Comparison of ENCODE assay signal across 1 cellular context in the genomic region with DNA sequence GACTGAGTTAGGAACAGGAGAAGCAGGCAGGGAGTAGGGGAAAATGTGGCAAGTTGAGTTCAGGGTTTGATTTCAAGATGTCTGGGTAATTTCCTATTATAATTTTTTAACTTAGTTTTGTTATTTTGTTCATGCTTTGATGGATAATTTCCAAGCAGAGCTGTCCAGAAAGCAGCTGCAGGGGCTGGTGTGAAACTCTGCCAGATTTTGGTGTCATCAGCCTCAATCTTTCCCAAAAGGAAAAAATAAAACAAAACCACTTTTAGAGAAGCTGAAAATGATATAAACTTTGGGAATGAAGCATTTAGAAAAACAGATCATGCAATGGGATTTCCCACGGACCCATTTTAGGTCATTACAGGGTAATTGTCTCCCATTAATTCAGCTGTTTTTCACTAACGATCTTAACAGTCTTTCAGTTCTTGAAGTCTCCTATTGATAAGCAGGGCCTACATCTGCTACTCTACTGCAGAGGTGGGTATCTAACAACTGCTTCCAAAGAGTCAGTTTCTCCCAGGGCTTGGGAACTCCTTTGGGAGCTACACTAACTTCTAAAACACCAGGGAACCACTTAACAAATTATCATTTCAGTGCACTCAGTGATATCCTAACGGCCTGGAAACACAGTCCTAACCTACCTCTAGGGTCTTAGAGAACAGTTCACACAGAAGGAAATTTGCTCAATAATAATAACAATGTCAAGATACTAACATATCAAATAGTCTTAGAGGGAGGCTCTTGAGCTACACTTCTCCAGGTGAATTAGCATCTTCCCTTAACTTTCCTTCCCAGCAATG.
TF ChIP-seq lines count a peak whose summit lies in the region.

No MANE protein-coding gene starts in this region.

TF ChIP-seq in H1, 55 proteins besides CTCF, POLR2A, EP300 and RAD21:
- TF ChIP-seq POLR2AphosphoS5 (IDR thresholded peaks at IDR 0.05; ENCODE audit: low read depth, low read length), result peak; percentile 98
- TF ChIP-seq SP1 (IDR thresholded peaks at IDR 0.05; ENCODE audit: low read depth, low read length), result peak; percentile 89
- TF ChIP-seq TEAD4 (IDR thresholded peaks at IDR 0.05; ENCODE audit: low read depth, low read length), result peak; percentile 57; the same call in 1 of the 2 replicates
- peak; percentile 61; the same call in 1 of the 2 replicates for TF ChIP-seq SP4 (IDR thresholded peaks at IDR 0.05; ENCODE audit: low read length)
- no peak for TF ChIP-seq SIX5 (IDR thresholded peaks at IDR 0.05; ENCODE audit: low read depth, low read length)
- TF ChIP-seq, protein P1, sequence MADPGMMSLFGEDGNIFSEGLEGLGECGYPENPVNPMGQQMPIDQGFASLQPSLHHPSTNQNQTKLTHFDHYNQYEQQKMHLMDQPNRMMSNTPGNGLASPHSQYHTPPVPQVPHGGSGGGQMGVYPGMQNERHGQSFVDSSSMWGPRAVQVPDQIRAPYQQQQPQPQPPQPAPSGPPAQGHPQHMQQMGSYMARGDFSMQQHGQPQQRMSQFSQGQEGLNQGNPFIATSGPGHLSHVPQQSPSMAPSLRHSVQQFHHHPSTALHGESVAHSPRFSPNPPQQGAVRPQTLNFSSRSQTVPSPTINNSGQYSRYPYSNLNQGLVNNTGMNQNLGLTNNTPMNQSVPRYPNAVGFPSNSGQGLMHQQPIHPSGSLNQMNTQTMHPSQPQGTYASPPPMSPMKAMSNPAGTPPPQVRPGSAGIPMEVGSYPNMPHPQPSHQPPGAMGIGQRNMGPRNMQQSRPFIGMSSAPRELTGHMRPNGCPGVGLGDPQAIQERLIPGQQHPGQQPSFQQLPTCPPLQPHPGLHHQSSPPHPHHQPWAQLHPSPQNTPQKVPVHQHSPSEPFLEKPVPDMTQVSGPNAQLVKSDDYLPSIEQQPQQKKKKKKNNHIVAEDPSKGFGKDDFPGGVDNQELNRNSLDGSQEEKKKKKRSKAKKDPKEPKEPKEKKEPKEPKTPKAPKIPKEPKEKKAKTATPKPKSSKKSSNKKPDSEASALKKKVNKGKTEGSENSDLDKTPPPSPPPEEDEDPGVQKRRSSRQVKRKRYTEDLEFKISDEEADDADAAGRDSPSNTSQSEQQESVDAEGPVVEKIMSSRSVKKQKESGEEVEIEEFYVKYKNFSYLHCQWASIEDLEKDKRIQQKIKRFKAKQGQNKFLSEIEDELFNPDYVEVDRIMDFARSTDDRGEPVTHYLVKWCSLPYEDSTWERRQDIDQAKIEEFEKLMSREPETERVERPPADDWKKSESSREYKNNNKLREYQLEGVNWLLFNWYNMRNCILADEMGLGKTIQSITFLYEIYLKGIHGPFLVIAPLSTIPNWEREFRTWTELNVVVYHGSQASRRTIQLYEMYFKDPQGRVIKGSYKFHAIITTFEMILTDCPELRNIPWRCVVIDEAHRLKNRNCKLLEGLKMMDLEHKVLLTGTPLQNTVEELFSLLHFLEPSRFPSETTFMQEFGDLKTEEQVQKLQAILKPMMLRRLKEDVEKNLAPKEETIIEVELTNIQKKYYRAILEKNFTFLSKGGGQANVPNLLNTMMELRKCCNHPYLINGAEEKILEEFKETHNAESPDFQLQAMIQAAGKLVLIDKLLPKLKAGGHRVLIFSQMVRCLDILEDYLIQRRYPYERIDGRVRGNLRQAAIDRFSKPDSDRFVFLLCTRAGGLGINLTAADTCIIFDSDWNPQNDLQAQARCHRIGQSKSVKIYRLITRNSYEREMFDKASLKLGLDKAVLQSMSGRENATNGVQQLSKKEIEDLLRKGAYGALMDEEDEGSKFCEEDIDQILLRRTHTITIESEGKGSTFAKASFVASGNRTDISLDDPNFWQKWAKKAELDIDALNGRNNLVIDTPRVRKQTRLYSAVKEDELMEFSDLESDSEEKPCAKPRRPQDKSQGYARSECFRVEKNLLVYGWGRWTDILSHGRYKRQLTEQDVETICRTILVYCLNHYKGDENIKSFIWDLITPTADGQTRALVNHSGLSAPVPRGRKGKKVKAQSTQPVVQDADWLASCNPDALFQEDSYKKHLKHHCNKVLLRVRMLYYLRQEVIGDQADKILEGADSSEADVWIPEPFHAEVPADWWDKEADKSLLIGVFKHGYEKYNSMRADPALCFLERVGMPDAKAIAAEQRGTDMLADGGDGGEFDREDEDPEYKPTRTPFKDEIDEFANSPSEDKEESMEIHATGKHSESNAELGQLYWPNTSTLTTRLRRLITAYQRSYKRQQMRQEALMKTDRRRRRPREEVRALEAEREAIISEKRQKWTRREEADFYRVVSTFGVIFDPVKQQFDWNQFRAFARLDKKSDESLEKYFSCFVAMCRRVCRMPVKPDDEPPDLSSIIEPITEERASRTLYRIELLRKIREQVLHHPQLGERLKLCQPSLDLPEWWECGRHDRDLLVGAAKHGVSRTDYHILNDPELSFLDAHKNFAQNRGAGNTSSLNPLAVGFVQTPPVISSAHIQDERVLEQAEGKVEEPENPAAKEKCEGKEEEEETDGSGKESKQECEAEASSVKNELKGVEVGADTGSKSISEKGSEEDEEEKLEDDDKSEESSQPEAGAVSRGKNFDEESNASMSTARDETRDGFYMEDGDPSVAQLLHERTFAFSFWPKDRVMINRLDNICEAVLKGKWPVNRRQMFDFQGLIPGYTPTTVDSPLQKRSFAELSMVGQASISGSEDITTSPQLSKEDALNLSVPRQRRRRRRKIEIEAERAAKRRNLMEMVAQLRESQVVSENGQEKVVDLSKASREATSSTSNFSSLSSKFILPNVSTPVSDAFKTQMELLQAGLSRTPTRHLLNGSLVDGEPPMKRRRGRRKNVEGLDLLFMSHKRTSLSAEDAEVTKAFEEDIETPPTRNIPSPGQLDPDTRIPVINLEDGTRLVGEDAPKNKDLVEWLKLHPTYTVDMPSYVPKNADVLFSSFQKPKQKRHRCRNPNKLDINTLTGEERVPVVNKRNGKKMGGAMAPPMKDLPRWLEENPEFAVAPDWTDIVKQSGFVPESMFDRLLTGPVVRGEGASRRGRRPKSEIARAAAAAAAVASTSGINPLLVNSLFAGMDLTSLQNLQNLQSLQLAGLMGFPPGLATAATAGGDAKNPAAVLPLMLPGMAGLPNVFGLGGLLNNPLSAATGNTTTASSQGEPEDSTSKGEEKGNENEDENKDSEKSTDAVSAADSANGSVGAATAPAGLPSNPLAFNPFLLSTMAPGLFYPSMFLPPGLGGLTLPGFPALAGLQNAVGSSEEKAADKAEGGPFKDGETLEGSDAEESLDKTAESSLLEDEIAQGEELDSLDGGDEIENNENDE (IDR thresholded peaks at IDR 0.05; ENCODE audit: insufficient replicate concordance, low read length), result peak; percentile 70
- peak; percentile 66 for TF ChIP-seq ZNF274 (IDR thresholded peaks at IDR 0.05; ENCODE audit: borderline replicate concordance, extremely low read depth, low read length)
- no peak for TF ChIP-seq ASH2L (IDR thresholded peaks at IDR 0.05; ENCODE audit: low read length)
- TF ChIP-seq BCL11A (IDR thresholded peaks at IDR 0.05; ENCODE audit: low read depth in 2 of 2, low read length in 2 of 2), result peak in 1 of 2 experiments; percentile 9
- no peak for TF ChIP-seq SIRT6 (IDR thresholded peaks at IDR 0.05; ENCODE audit: low read length)
- TF ChIP-seq FOSL1 (IDR thresholded peaks at IDR 0.05; ENCODE audit: insufficient read depth, low read depth, low read length), result no peak
- no peak for TF ChIP-seq CHD2 (IDR thresholded peaks at IDR 0.05; ENCODE audit: low read length)
- peak; percentile 92 for TF ChIP-seq POU5F1 (IDR thresholded peaks at IDR 0.05; ENCODE audit: low read depth, low read length)
- TF ChIP-seq HDAC6 (IDR thresholded peaks at IDR 0.05; ENCODE audit: low read depth, low read length), result peak; percentile 90
- peak; percentile 73; the same call in 1 of the 2 replicates for TF ChIP-seq KDM1A (IDR thresholded peaks at IDR 0.05; ENCODE audit: borderline replicate concordance, low read length)
- TF ChIP-seq EGR1 (IDR thresholded peaks at IDR 0.05; ENCODE audit: borderline replicate concordance, low read depth, low read length), result peak; percentile 89
- TF ChIP-seq HDAC2 (IDR thresholded peaks at IDR 0.05; ENCODE audit: borderline replicate concordance in 1 of 2, low read depth in 2 of 2, low read length in 2 of 2), result peak; percentile 77 to 86; a peak in 2 of 4 replicates
- TF ChIP-seq EZH2 (IDR thresholded peaks at IDR 0.05; ENCODE audit: low read depth, low read length, severe bottlenecking), result no peak
- TF ChIP-seq NANOG (IDR thresholded peaks at IDR 0.05; ENCODE audit: insufficient read depth, low read depth, low read length, poor library complexity, severe bottlenecking), result peak; percentile 96
- no peak for TF ChIP-seq SRF (IDR thresholded peaks at IDR 0.05; ENCODE audit: low read depth, low read length)
- TF ChIP-seq TCF12 (IDR thresholded peaks at IDR 0.05; ENCODE audit: low read depth, low read length), result peak; percentile 99
- no peak for TF ChIP-seq KDM4A (IDR thresholded peaks at IDR 0.05; ENCODE audit: low read depth, low read length, severe bottlenecking)
- no peak for TF ChIP-seq TAF7 (optimal IDR thresholded peaks at IDR 0.05; ENCODE audit: borderline replicate concordance, low read depth, low read length)
- TF ChIP-seq NRF1 (IDR thresholded peaks at IDR 0.05; ENCODE audit: low read depth, low read length), result no peak
- TF ChIP-seq, protein P2, sequence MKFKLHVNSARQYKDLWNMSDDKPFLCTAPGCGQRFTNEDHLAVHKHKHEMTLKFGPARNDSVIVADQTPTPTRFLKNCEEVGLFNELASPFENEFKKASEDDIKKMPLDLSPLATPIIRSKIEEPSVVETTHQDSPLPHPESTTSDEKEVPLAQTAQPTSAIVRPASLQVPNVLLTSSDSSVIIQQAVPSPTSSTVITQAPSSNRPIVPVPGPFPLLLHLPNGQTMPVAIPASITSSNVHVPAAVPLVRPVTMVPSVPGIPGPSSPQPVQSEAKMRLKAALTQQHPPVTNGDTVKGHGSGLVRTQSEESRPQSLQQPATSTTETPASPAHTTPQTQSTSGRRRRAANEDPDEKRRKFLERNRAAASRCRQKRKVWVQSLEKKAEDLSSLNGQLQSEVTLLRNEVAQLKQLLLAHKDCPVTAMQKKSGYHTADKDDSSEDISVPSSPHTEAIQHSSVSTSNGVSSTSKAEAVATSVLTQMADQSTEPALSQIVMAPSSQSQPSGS (IDR thresholded peaks at IDR 0.05; ENCODE audit: low read length), result peak; percentile 97
- peak; percentile 93; the same call in 1 of the 2 replicates for TF ChIP-seq RXRA (IDR thresholded peaks at IDR 0.05; ENCODE audit: insufficient read depth, low read depth, low read length)
TF ChIP-seq in H1: peak in this region for 16.
